12 cellular contexts compared by ENCODE assay signal in the genomic region with DNA sequence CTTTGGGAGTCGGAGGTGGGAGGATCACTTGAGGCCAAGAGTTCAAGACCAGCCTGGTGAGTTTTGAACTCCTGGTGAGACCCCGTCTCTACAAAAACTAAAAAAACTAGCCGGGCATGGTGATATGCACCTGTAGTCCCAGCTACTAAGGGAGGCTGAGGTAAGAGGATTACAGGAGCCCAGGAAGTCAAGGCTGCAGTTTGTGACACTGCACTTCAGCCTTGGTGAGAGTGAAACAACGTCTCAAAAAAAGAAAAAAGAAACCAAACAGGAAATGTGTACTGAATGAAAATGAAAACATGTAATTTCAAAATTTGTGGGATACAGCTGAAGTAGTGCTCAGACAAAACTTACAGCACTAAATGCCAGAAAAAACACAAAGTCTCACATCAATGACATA. TPM values are rescaled to one million over a fixed set of nuclear protein-coding genes. Genes with fewer than 3 reads are reported as not detected.
DNase-seq lines count a peak whose midpoint lies in the region; ATAC-seq, FAIRE-seq and TF ChIP-seq lines count a peak whose summit lies in the region.
"Had no signal": no experiment of that assay in that cellular context is flagged by ENCODE, and none has a peak within 500 bp of the region (broad histone marks: within the 10 kb centered on the region; RNA-seq: fewer than 3 reads in every experiment).

No MANE protein-coding gene starts in this region.

- peak overlapping the region in 5 of 7 donors; percentile 48 to 83 (median 52) for H3K27ac Mint-ChIP-seq in CD4-positive, alpha-beta memory T cell
- peak overlapping the region; percentile 83 for H3K27ac Mint-ChIP-seq in T-helper 2 cell treated with Interferon-gamma antibody and Interleukin-4, amounts not matched to agents 5 μg/mL and 100 μg/mL, for 36 hours
- no peak overlapping the region for H3K27ac Mint-ChIP-seq in neural progenitor cell

- H3K27me3 ChIP-seq in CD4-positive, alpha-beta memory T cell (ENCODE audit: insufficient read depth, low read length) = no peaks in the 10 kb centered on the region
- no peaks in the 10 kb centered on the region for H3K27me3 ChIP-seq in neural progenitor cell

- peaks cover 0 to 1% (median 0%) of the 10 kb centered on the region in 8 donors for H3K9me3 Mint-ChIP-seq in CD4-positive, alpha-beta memory T cell
- H3K9me3 Mint-ChIP-seq in T-helper 2 cell treated with Interferon-gamma antibody and Interleukin-4, amounts not matched to agents 5 μg/mL and 100 μg/mL, for 36 hours = no peaks in the 10 kb centered on the region
- H3K9me3 Mint-ChIP-seq in neural progenitor cell = peaks cover 4% of the 10 kb centered on the region

- no peak overlapping the region for H2AFZ ChIP-seq in neural progenitor cell (replicated peaks)

- FAIRE-seq in frontal cortex (lab: Jason Lieb, UNC) = no peak
- FAIRE-seq: D721Med, islet of Langerhans had no signal

- no peaks in the 10 kb centered on the region for H3K36me3 Mint-ChIP-seq in CD4-positive, alpha-beta memory T cell
- H3K36me3 Mint-ChIP-seq in T-helper 2 cell treated with Interferon-gamma antibody and Interleukin-4, amounts not matched to agents 5 μg/mL and 100 μg/mL, for 36 hours (ENCODE audit: low read depth) = peaks cover 12% of the 10 kb centered on the region
- peaks cover 13% of the 10 kb centered on the region for H3K36me3 Mint-ChIP-seq in neural progenitor cell

- TF ChIP-seq CTCF in neural progenitor cell (IDR thresholded peaks at IDR 0.05) = no peak

- H3K4me1 Mint-ChIP-seq in CD4-positive, alpha-beta memory T cell = peaks cover 30 to 77% (median 51%) of the 10 kb centered on the region in 4 donors
- H3K4me1 Mint-ChIP-seq in T-helper 2 cell treated with Interferon-gamma antibody and Interleukin-4, amounts not matched to agents 5 μg/mL and 100 μg/mL, for 36 hours (ENCODE audit: low read depth) = peaks cover 37% of the 10 kb centered on the region
- H3K4me1 Mint-ChIP-seq in neural progenitor cell = peaks cover 2% of the 10 kb centered on the region

- H3K27ac ChIP-seq in CD4-positive, alpha-beta memory T cell (ENCODE audit: low read depth, low read length) = no peak overlapping the region
- no peak overlapping the region for H3K27ac ChIP-seq in neural progenitor cell
- H3K27ac ChIP-seq: psoas muscle had no signal

- CTCF ChIA-PET in CD4-positive, alpha-beta memory T cell (lab: Charles Lee; ENCODE audit: partially characterized antibody) = interaction anchor here (1.0 kb wide), 1 partner anchor 59 kb away, joined by 8 read pairs; no protein-coding TSS in a partner anchor

- H3K4me3 Mint-ChIP-seq in CD4-positive, alpha-beta memory T cell = peak overlapping the region in 7 of 8 donors; percentile 65 to 84 (median 70)
- H3K4me3 Mint-ChIP-seq in T-helper 2 cell treated with Interferon-gamma antibody and Interleukin-4, amounts not matched to agents 5 μg/mL and 100 μg/mL, for 36 hours = peak overlapping the region; percentile 66
- no peak overlapping the region for H3K4me3 Mint-ChIP-seq in neural progenitor cell

- ATAC-seq in GM19324 (IDR thresholded peaks at IDR 0.05; ENCODE audit: low FRiP score, unreplicated experiment) (peak; percentile 50), HG02885 (IDR thresholded peaks at IDR 0.05; ENCODE audit: poor library complexity, unreplicated experiment) (peak; percentile 80), GM19467 (IDR thresholded peaks at IDR 0.05; ENCODE audit: unreplicated experiment) (no peak)
- ATAC-seq: psoas muscle had no signal

- H3K79me2 ChIP-seq in neural progenitor cell (ENCODE audit: low read depth) = peaks cover 100% of the 10 kb centered on the region

- H3F3A ChIP-seq in neural progenitor cell (ENCODE audit: low read depth) = no peaks in the 10 kb centered on the region

- no peaks in the 10 kb centered on the region for H3K27me3 Mint-ChIP-seq in CD4-positive, alpha-beta memory T cell
- H3K27me3 Mint-ChIP-seq in T-helper 2 cell treated with Interferon-gamma antibody and Interleukin-4, amounts not matched to agents 5 μg/mL and 100 μg/mL, for 36 hours (ENCODE audit: low read depth) = peaks cover 7% of the 10 kb centered on the region
- no peaks in the 10 kb centered on the region for H3K27me3 Mint-ChIP-seq in neural progenitor cell (ENCODE audit: insufficient read depth, low read depth)

- H3K4me2 ChIP-seq in neural progenitor cell = no peak overlapping the region

- no peak overlapping the region for H3K4me3 ChIP-seq in CD4-positive, alpha-beta memory T cell (ENCODE audit: low read length in 2 of 2)
- no peak overlapping the region for H3K4me3 ChIP-seq in neural progenitor cell
- H3K4me3 ChIP-seq: psoas muscle had no signal

- DNase-seq in CD4-positive, alpha-beta memory T cell = peak in 2 of 5 donors; percentile 3 to 5
- peak; percentile 9 for DNase-seq in T-helper 2 cell treated with Interferon-gamma antibody and Interleukin-4, amounts not matched to agents 5 μg/mL and 100 μg/mL, for 36 hours (ENCODE audit: low spot score)
- DNase-seq in SIG-M5 (lab: John Stamatoyannopoulos, UW) (no peak), frontal cortex (ENCODE audit: low spot score in 2 of 2) (no peak), neural progenitor cell (ENCODE audit: low spot score) (no peak)
- DNase-seq: NCI-H2029 treated with DMSO at 0.1 percent for 48 hours, psoas muscle had no signal

- POLR2A ChIA-PET in CD4-positive, alpha-beta memory T cell (lab: Charles Lee; ENCODE audit: partially characterized antibody) = no interaction called here

- H4K20me1 ChIP-seq in neural progenitor cell (ENCODE audit: low read depth) = peaks cover 40% of the 10 kb centered on the region

- H3K9me3 ChIP-seq in CD4-positive, alpha-beta memory T cell (ENCODE audit: control insufficient read depth in 1 of 2, low read length in 2 of 2) = no peaks in the 10 kb centered on the region
- H3K9me3 ChIP-seq in neural progenitor cell (ENCODE audit: low read depth) = no peaks in the 10 kb centered on the region
- H3K9me3 ChIP-seq: psoas muscle had no signal

- peaks cover 52% of the 10 kb centered on the region for H3K4me1 ChIP-seq in CD4-positive, alpha-beta memory T cell (ENCODE audit: insufficient read depth, low read length)
- H3K4me1 ChIP-seq in neural progenitor cell = peaks cover 3% of the 10 kb centered on the region

- intact Hi-C loops in CD4-positive, alpha-beta memory T cell (cut with micrococcal nuclease) = loop anchor here (10.0 kb wide), 3 partner anchors 424 to 1896 kb away; partner anchors contain the start of gene EPC1

- no peak overlapping the region for H3K9ac ChIP-seq in neural progenitor cell

- H3K36me3 ChIP-seq in CD4-positive, alpha-beta memory T cell (ENCODE audit: insufficient read depth, low read length) = no peaks in the 10 kb centered on the region
- H3K36me3 ChIP-seq in neural progenitor cell = no peaks in the 10 kb centered on the region

RNA-seq across cellular contexts. Expression of gene ARHGAP12, which starts 7.6 kb away (rescaled TPM):
- total RNA-seq in CD4-positive, alpha-beta memory T cell = 10 to 100 TPM; 30.1 to 31.2 TPM
- 10 to 100 TPM in 1 of 2 donors, 1 to 10 TPM in 1; 9.6 to 13.0 TPM for polyA plus RNA-seq in CD4-positive, alpha-beta memory T cell
- total RNA-seq in frontal cortex = 58.7 TPM
- total RNA-seq in neural progenitor cell (ENCODE audit: low replicate concordance) = 45.9 and 68.9 TPM in 2 replicates
